20 cellular contexts compared by ENCODE assay signal in the genomic region with DNA sequence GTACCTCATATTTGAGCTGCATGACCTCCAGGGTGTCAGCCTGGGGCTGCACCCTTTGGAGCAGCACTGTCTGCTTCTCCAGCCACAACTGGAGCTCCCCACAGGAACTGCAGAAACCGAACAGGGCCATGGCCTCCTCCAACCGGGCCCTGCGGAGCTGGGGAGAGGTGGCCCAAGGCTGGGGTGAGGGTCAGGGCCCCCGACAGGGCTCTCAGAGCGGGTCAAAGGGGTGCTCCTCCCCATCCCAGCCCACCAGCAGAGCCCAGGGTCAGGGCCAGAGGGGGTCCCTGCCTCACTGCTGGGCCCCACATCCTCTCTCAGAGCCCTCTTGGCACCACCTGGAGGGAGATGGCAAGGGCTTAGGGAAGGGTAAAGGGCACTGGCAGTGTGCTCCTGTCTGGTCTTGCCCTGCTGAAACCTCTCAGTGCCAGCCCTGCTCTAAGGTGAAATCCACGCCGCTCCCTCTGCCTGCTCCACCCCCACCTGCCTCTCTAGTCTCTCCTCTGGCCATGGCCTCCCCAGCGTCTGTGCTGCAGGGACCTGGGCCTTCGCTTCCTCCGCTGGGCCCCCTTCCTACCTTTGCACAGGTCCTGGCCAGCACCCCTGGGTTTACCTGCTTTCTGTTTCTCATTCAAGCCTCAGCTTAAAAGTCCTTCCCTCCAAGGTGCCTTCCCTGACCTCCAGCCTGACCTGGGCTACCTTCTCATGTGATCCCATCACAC. TPM values are rescaled to one million over a fixed set of nuclear protein-coding genes. Genes with fewer than 3 reads are reported as not detected.
A peak's percentile ranks its signal among the peaks of the same experiment; 100 is the strongest.
DNase-seq lines count a peak whose midpoint lies in the region; ATAC-seq, FAIRE-seq and TF ChIP-seq lines count a peak whose summit lies in the region.
"Had no signal": no experiment of that assay in that cellular context is flagged by ENCODE, and none has a peak within 500 bp of the region (broad histone marks: within the 10 kb centered on the region; RNA-seq: fewer than 3 reads in every experiment).

No MANE protein-coding gene starts in this region.

- TF ChIP-seq POLR2A in right lobe of liver (IDR thresholded peaks at IDR 0.05) (no peak), HepG2 (IDR thresholded peaks at IDR 0.05; ENCODE audit: insufficient read depth in 1 of 2, low read depth in 2 of 2, low read length in 2 of 2) (no peak)

- 0 out of 2 replicates have a peak, but pooled peaks cover 3% of the 10 kb centered on the region for H4K20me1 ChIP-seq in HepG2 (ENCODE audit: insufficient read depth, low read length)

- POLR2A ChIA-PET in HepG2 (lab: Yijun Ruan, JAX), result interaction anchor here (1.4 kb wide), 1 partner anchor 12 kb away, joined by 3 read pairs; no protein-coding TSS in a partner anchor

- CTCF ChIA-PET in HepG2 (lab: Yijun Ruan, JAX; ENCODE audit: low intra/inter-chr PET ratio, low total read pairs), result no interaction called here

- H3K9me3 ChIP-seq in right lobe of liver, result no peaks in the 10 kb centered on the region
- H3K9me3 ChIP-seq in HepG2 (ENCODE audit: low read length), result no peaks in the 10 kb centered on the region
- H3K9me3 ChIP-seq: A549 had no signal

- TF ChIP-seq CTCF in right lobe of liver (IDR thresholded peaks at IDR 0.05) (no peak), HepG2 (CRISPR knock-in tag; IDR thresholded peaks at IDR 0.05) (no peak), endothelial cell (IDR thresholded peaks at IDR 0.05; ENCODE audit: unreplicated experiment) (no peak), osteocyte (IDR thresholded peaks at IDR 0.05) (no peak)

- peak overlapping the region; percentile 29 for H3K4me3 Mint-ChIP-seq in endothelial cell (ENCODE audit: unreplicated experiment)
- no peak overlapping the region for H3K4me3 Mint-ChIP-seq in osteocyte (ENCODE audit: unreplicated experiment)

- H3K4me3 ChIP-seq in right lobe of liver, result no peak overlapping the region
- H3K4me3 ChIP-seq in HepG2 (replicated peaks in 1 of 3; ENCODE audit: insufficient read depth in 1 of 3, low read depth in 2 of 3, low read length in 3 of 3), result no peak overlapping the region
- H3K4me3 ChIP-seq: A549, GM23338 had no signal

- TF ChIP-seq RAD21 in HepG2 (CRISPR knock-in tag; IDR thresholded peaks at IDR 0.05), result no peak

- H3K27me3 ChIP-seq in right lobe of liver, result no peaks in the 10 kb centered on the region
- H3K27me3 ChIP-seq in HepG2 (ENCODE audit: control insufficient read depth in 1 of 2, insufficient read depth in 2 of 2, low read length in 2 of 2), result peaks cover 12 to 61% of the 10 kb centered on the region in 2 experiments; a peak in 4 of 5 replicates

- H3K9me3 Mint-ChIP-seq in endothelial cell (ENCODE audit: unreplicated experiment) (no peaks in the 10 kb centered on the region), osteocyte (ENCODE audit: unreplicated experiment) (no peaks in the 10 kb centered on the region)
- H3K9me3 Mint-ChIP-seq: CD4-positive, alpha-beta memory T cell; GM23338 had no signal

- no TSS peak for BruUV-seq in HepG2 (replicated peaks; lab: Mats Ljungman, UMichigan)

- no peak overlapping the region for H3K9ac ChIP-seq in HepG2 (ENCODE audit: insufficient read depth, low read depth, low read length)

- intact Hi-C loops in right lobe of liver (cut with DNase I) (no loop called here), HepG2 (cut with micrococcal nuclease; ENCODE audit: unreplicated experiment) (no loop called here)

- no peak overlapping the region for H2AFZ ChIP-seq in HepG2 (ENCODE audit: low read length)
- H2AFZ ChIP-seq: GM23338 had no signal

- peaks cover 18% of the 10 kb centered on the region for H3K36me3 Mint-ChIP-seq in endothelial cell (ENCODE audit: low read depth, unreplicated experiment)
- H3K36me3 Mint-ChIP-seq in osteocyte (ENCODE audit: unreplicated experiment), result peaks cover 2% of the 10 kb centered on the region
- H3K36me3 Mint-ChIP-seq: CD4-positive, alpha-beta memory T cell had no signal

- in situ Hi-C loops in HepG2 (cut with HindIII; ENCODE audit: extremely low pct_ligation_motif_present, low pct_unique_long_range_greater_than_20kb), result no loop called here

- ATAC-seq in right lobe of liver (peak; percentile 2 to 55 (median 38)), HepG2 (no peak)
- ATAC-seq: A549, GM23338, HCT116 had no signal

- no peak overlapping the region for H3K4me2 ChIP-seq in HepG2 (ENCODE audit: low read depth, low read length)
- H3K4me2 ChIP-seq: A549, GM23338 had no signal

- H3K27ac Mint-ChIP-seq in endothelial cell (ENCODE audit: unreplicated experiment) (no peak overlapping the region), osteocyte (ENCODE audit: unreplicated experiment) (peak overlapping the region; percentile 3)
- H3K27ac Mint-ChIP-seq: CD14-positive monocyte, GM23338 had no signal

- FAIRE-seq in HepG2 (lab: Jason Lieb, UNC), result no peak
- FAIRE-seq: A549, GM12892, GM18507 had no signal

- H3K4me1 Mint-ChIP-seq in endothelial cell (ENCODE audit: unreplicated experiment), result peaks cover 4% of the 10 kb centered on the region
- peaks cover 6% of the 10 kb centered on the region for H3K4me1 Mint-ChIP-seq in osteocyte (ENCODE audit: unreplicated experiment)

- H3K79me2 ChIP-seq in HepG2 (ENCODE audit: insufficient read depth, low read length), result no peaks in the 10 kb centered on the region

- TF ChIP-seq EP300 in HepG2 (IDR thresholded peaks at IDR 0.05; ENCODE audit: low read depth in 2 of 2, low read length in 2 of 2), result no peak
- no peak for TF ChIP-seq EP300 in HepG2 (CRISPR knock-in tag; IDR thresholded peaks at IDR 0.05; ENCODE audit: borderline replicate concordance)

- peaks cover 27% of the 10 kb centered on the region for H3K27me3 Mint-ChIP-seq in endothelial cell (ENCODE audit: unreplicated experiment)
- H3K27me3 Mint-ChIP-seq in osteocyte (ENCODE audit: unreplicated experiment), result no peaks in the 10 kb centered on the region

- peak in 2 of 3 donors; percentile 21 to 75 for DNase-seq in right lobe of liver
- no peak for DNase-seq in HepG2 (ENCODE audit: low spot score)
- no peak for DNase-seq in endothelial cell (ENCODE audit: low spot score)
- DNase-seq in osteocyte (ENCODE audit: extremely low spot score, unreplicated experiment), result no peak
- no peak for DNase-seq in NCI-H1105 treated with DMSO at 0.1 percent for 48 hours (lab: John Stamatoyannopoulos, UW)
- DNase-seq in cerebellum (ENCODE audit: low spot score), result no peak
- no peak for DNase-seq in stimulated activated naive CD4-positive, alpha-beta T cell treated with Interleukin-2 at 50 U/mL for 16 hours (lab: John Stamatoyannopoulos, UW)
- DNase-seq: AML-193; CD4-positive, alpha-beta memory T cell; DMS153; DMS79; GDM1; H7 had no signal

- WGBS in right lobe of liver (ENCODE audit: insufficient coverage, low coverage, low lambda C conversion rate, missing lambda C conversion rate), result 51% methylated on average over 5 of the region's 10 CpGs
- 37% methylated on average over 5 of the region's 10 CpGs for WGBS in HepG2 (ENCODE audit: low lambda C conversion rate)

- no peaks in the 10 kb centered on the region for H3K36me3 ChIP-seq in right lobe of liver
- no peaks in the 10 kb centered on the region for H3K36me3 ChIP-seq in HepG2 (replicated peaks in 1 of 2; ENCODE audit: control insufficient read depth in 1 of 2, insufficient read depth in 2 of 2, low read length in 2 of 2)

- no peak overlapping the region for H3K27ac ChIP-seq in right lobe of liver
- H3K27ac ChIP-seq in HepG2 (ENCODE audit: extremely low read length, insufficient read depth, low read length), result no peak overlapping the region
- H3K27ac ChIP-seq: 22Rv1, A549 had no signal

- H3K4me1 ChIP-seq in right lobe of liver (peaks cover 0 to 51% (median 25%) of the 10 kb centered on the region in 4 donors), HepG2 (ENCODE audit: insufficient read depth, low read length) (peaks cover 17% of the 10 kb centered on the region; the same call in 1 of the 2 replicates)
- H3K4me1 ChIP-seq: A549 had no signal

RNA-seq across cellular contexts. Expression of gene SPTBN5, which starts 13.5 kb away (rescaled TPM):
- total RNA-seq in right lobe of liver (1 to 10 TPM in 2 of 6 experiments, under 1 TPM in 4; 0.06 to 3.2 (median 0.81) TPM), HepG2 (2016; rRNA removed; fragmentation: Illumina TruSeq; extraction: Trizol) (0.01 and 0.07 TPM in 2 replicates), endothelial cell (ENCODE audit: unreplicated experiment) (9.4 TPM), osteocyte (3.0 and 3.2 TPM in 2 replicates), cerebellum (1.3 TPM)
- total RNA-seq in HepG2 (2016; cell fraction: cytosol; rRNA removed; fragmentation: Illumina TruSeq; extraction: Trizol; ENCODE audit: low read depth), result not detected in 2 replicates
- 0.04 TPM in 2 replicates for total RNA-seq in HepG2 (2016; cell fraction: insoluble cytoplasmic fraction; rRNA removed; fragmentation: Illumina TruSeq; extraction: Trizol)
- total RNA-seq in HepG2 (2016; cell fraction: membrane; rRNA removed; fragmentation: Illumina TruSeq; extraction: Trizol), result 0.06 TPM in 1 of 2 replicates, not detected in the other
- 0.06 and 0.09 TPM in 2 replicates for total RNA-seq in HepG2 (2016; cell fraction: nucleus; rRNA removed; fragmentation: Illumina TruSeq; extraction: Trizol)
- polyA plus RNA-seq in HepG2 (2011; rRNA removed), result 0.01 and 0.03 TPM in 2 replicates
- polyA plus RNA-seq in HepG2 (2011; cell fraction: cytosol; rRNA removed), result 0.01 and 0.03 TPM in 2 replicates
- 0.21 and 0.23 TPM in 2 replicates for polyA plus RNA-seq in HepG2 (2011; cell fraction: nucleus; rRNA removed)
- 0.16 TPM in 1 of 2 replicates, not detected in the other for polyA plus RNA-seq in HepG2 (2012)
- polyA plus RNA-seq in HepG2 (2016; cell fraction: cytosol; fragmentation: Illumina TruSeq; extraction: Trizol; ENCODE audit: low read depth), result 0.01 TPM in 1 of 2 replicates, not detected in the other
- polyA plus RNA-seq in HepG2 (2016; cell fraction: insoluble cytoplasmic fraction; fragmentation: Illumina TruSeq; extraction: Trizol; ENCODE audit: low read depth), result 0.11 TPM in 1 of 2 replicates, not detected in the other
- 0.01 and 0.08 TPM in 2 replicates for polyA plus RNA-seq in HepG2 (2016; cell fraction: membrane; fragmentation: Illumina TruSeq; extraction: Trizol; ENCODE audit: low read depth)
- polyA plus RNA-seq in HepG2 (2016; cell fraction: nucleus; fragmentation: Illumina TruSeq; extraction: Trizol; ENCODE audit: insufficient read depth, low read depth), result 0.36 and 0.44 TPM in 2 replicates
- 0.40 TPM in 1 of 2 replicates, not detected in the other for polyA minus RNA-seq in HepG2 (2011; rRNA and poly(A)+ RNA removed; ENCODE audit: low replicate concordance)
- polyA minus RNA-seq in HepG2 (2011; cell fraction: cytosol; rRNA and poly(A)+ RNA removed), result not detected in 2 replicates
- under 0.01 TPM in 1 of 2 replicates, not detected in the other for polyA minus RNA-seq in HepG2 (2011; cell fraction: nucleus; rRNA and poly(A)+ RNA removed)
- polyA plus RNA-seq: CD14-positive monocyte had no signal

RNA-seq across cellular contexts. Expression of gene PLA2G4B, which starts 41.7 kb away (rescaled TPM):
- 1 to 10 TPM in 5 of 6 experiments, under 1 TPM in 1; 0.31 to 7.3 (median 4.7) TPM for total RNA-seq in right lobe of liver
- 0.55 and 5.1 TPM in 2 replicates for total RNA-seq in HepG2 (2016; rRNA removed; fragmentation: Illumina TruSeq; extraction: Trizol)
- 1.1 and 1.6 TPM in 2 replicates for total RNA-seq in HepG2 (2016; cell fraction: cytosol; rRNA removed; fragmentation: Illumina TruSeq; extraction: Trizol; ENCODE audit: low read depth)
- 0.88 and 2.9 TPM in 2 replicates for total RNA-seq in HepG2 (2016; cell fraction: insoluble cytoplasmic fraction; rRNA removed; fragmentation: Illumina TruSeq; extraction: Trizol)
- 0.55 and 1.1 TPM in 2 replicates for total RNA-seq in HepG2 (2016; cell fraction: membrane; rRNA removed; fragmentation: Illumina TruSeq; extraction: Trizol)
- total RNA-seq in HepG2 (2016; cell fraction: nucleus; rRNA removed; fragmentation: Illumina TruSeq; extraction: Trizol), result 4.1 and 4.8 TPM in 2 replicates
- 8.0 and 10.2 TPM in 2 replicates for polyA plus RNA-seq in HepG2 (2011; rRNA removed)
- polyA plus RNA-seq in HepG2 (2011; cell fraction: cytosol; rRNA removed), result 1.2 and 1.9 TPM in 2 replicates
- 51.3 and 67.9 TPM in 2 replicates for polyA plus RNA-seq in HepG2 (2011; cell fraction: nucleus; rRNA removed)
- polyA plus RNA-seq in HepG2 (2012), result 2.9 and 3.7 TPM in 2 replicates
- polyA plus RNA-seq in HepG2 (2016; cell fraction: cytosol; fragmentation: Illumina TruSeq; extraction: Trizol; ENCODE audit: low read depth), result 0.61 and 1.4 TPM in 2 replicates
- 0.63 and 1.2 TPM in 2 replicates for polyA plus RNA-seq in HepG2 (2016; cell fraction: insoluble cytoplasmic fraction; fragmentation: Illumina TruSeq; extraction: Trizol; ENCODE audit: low read depth)
- polyA plus RNA-seq in HepG2 (2016; cell fraction: membrane; fragmentation: Illumina TruSeq; extraction: Trizol; ENCODE audit: low read depth), result 1.0 and 1.5 TPM in 2 replicates
- 15.6 and 20.4 TPM in 2 replicates for polyA plus RNA-seq in HepG2 (2016; cell fraction: nucleus; fragmentation: Illumina TruSeq; extraction: Trizol; ENCODE audit: insufficient read depth, low read depth)
- polyA minus RNA-seq in HepG2 (2011; rRNA and poly(A)+ RNA removed; ENCODE audit: low replicate concordance), result 1.1 and 2.7 TPM in 2 replicates
- 2.2 TPM in 1 of 2 replicates, not detected in the other for polyA minus RNA-seq in HepG2 (2011; cell fraction: cytosol; rRNA and poly(A)+ RNA removed)
- polyA minus RNA-seq in HepG2 (2011; cell fraction: nucleus; rRNA and poly(A)+ RNA removed), result 4.4 and 4.6 TPM in 2 replicates
- total RNA-seq in endothelial cell (ENCODE audit: unreplicated experiment), result 2.9 TPM
- 3.2 and 6.9 TPM in 2 replicates for total RNA-seq in osteocyte
- 7.5 TPM for total RNA-seq in cerebellum

RNA-seq across cellular contexts. Expression of gene JMJD7, which starts 52.4 kb away (rescaled TPM):
- 1 to 10 TPM; 6.0 to 8.6 (median 7.3) TPM for total RNA-seq in right lobe of liver
- total RNA-seq in HepG2 (2016; rRNA removed; fragmentation: Illumina TruSeq; extraction: Trizol), result 5.4 and 7.1 TPM in 2 replicates
- 0.40 and 0.53 TPM in 2 replicates for total RNA-seq in HepG2 (2016; cell fraction: cytosol; rRNA removed; fragmentation: Illumina TruSeq; extraction: Trizol; ENCODE audit: low read depth)
- 6.2 and 6.5 TPM in 2 replicates for total RNA-seq in HepG2 (2016; cell fraction: insoluble cytoplasmic fraction; rRNA removed; fragmentation: Illumina TruSeq; extraction: Trizol)
- total RNA-seq in HepG2 (2016; cell fraction: membrane; rRNA removed; fragmentation: Illumina TruSeq; extraction: Trizol), result 2.0 and 2.1 TPM in 2 replicates
- 7.6 and 8.2 TPM in 2 replicates for total RNA-seq in HepG2 (2016; cell fraction: nucleus; rRNA removed; fragmentation: Illumina TruSeq; extraction: Trizol)
- 6.4 and 7.2 TPM in 2 replicates for polyA plus RNA-seq in HepG2 (2011; rRNA removed)
- 4.5 and 4.9 TPM in 2 replicates for polyA plus RNA-seq in HepG2 (2011; cell fraction: cytosol; rRNA removed)
- polyA plus RNA-seq in HepG2 (2011; cell fraction: nucleus; rRNA removed), result 22.2 and 32.3 TPM in 2 replicates
- 3.7 and 5.4 TPM in 2 replicates for polyA plus RNA-seq in HepG2 (2012)
- polyA plus RNA-seq in HepG2 (2016; cell fraction: cytosol; fragmentation: Illumina TruSeq; extraction: Trizol; ENCODE audit: low read depth), result 2.3 TPM in 2 replicates
- 5.3 and 6.2 TPM in 2 replicates for polyA plus RNA-seq in HepG2 (2016; cell fraction: insoluble cytoplasmic fraction; fragmentation: Illumina TruSeq; extraction: Trizol; ENCODE audit: low read depth)
- polyA plus RNA-seq in HepG2 (2016; cell fraction: membrane; fragmentation: Illumina TruSeq; extraction: Trizol; ENCODE audit: low read depth), result 2.5 and 2.6 TPM in 2 replicates
- polyA plus RNA-seq in HepG2 (2016; cell fraction: nucleus; fragmentation: Illumina TruSeq; extraction: Trizol; ENCODE audit: insufficient read depth, low read depth), result 17.3 and 19.5 TPM in 2 replicates
- 7.1 and 9.6 TPM in 2 replicates for polyA minus RNA-seq in HepG2 (2011; rRNA and poly(A)+ RNA removed; ENCODE audit: low replicate concordance)
- polyA minus RNA-seq in HepG2 (2011; cell fraction: cytosol; rRNA and poly(A)+ RNA removed), result 1.2 and 4.6 TPM in 2 replicates
- polyA minus RNA-seq in HepG2 (2011; cell fraction: nucleus; rRNA and poly(A)+ RNA removed), result 3.2 and 8.8 TPM in 2 replicates
- total RNA-seq in endothelial cell (ENCODE audit: unreplicated experiment), result 13.8 TPM
- total RNA-seq in osteocyte, result 9.1 and 14.0 TPM in 2 replicates
- total RNA-seq in cerebellum, result 1.6 TPM

Comparison
In these comparisons a context has a peak if more than half of its experiments do, and no peak if none do; other contexts are left out.
1. DNase-seq: peak in right lobe of liver (2 of 3); none in HepG2 (single experiment), endothelial cell (single experiment), osteocyte (single experiment), NCI-H1105 treated with DMSO at 0.1 percent for 48 hours (single experiment), cerebellum (single experiment) and stimulated activated naive CD4-positive, alpha-beta T cell treated with Interleukin-2 at 50 U/mL for 16 hours (single experiment).